15 cellular contexts compared by ENCODE assay signal in the genomic region with DNA sequence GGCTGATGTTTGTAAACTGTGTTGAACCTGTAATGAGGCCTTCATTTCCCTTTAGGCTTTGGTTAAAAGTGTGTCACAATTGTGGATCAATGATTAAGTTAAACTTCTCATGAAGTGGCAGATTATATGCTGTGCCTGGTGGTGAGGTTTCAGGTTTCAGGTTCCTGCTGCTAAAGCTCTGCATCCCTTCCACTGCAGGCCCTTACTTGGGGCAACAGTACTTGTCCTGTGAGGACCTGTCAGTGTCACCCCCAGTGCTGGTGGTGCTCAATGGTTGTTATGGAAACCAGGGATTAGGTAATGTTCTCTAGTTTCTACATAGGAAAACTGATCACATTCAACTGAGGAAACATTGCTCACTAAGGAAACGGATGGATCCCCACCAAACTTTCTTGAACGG. TPM values are rescaled to one million over a fixed set of nuclear protein-coding genes. Genes with fewer than 3 reads are reported as not detected.
DNase-seq lines count a peak whose midpoint lies in the region; ATAC-seq and TF ChIP-seq lines count a peak whose summit lies in the region.
"Had no signal": no experiment of that assay in that cellular context is flagged by ENCODE, and none has a peak within 500 bp of the region (broad histone marks: within the 10 kb centered on the region; RNA-seq: fewer than 3 reads in every experiment).

No MANE protein-coding gene starts in this region.

- WGBS in GM23248 (ENCODE audit: low coverage in 1 of 2, low lambda C conversion rate in 2 of 2, missing lambda C conversion rate in 2 of 2), 2 experiments: 54 to 69% methylated on average over 2 of the region's 2 CpGs

- H3K9me3 ChIP-seq in HEK293 (ENCODE audit: control insufficient read depth, insufficient read depth, low read depth, low read length) (no peaks in the 10 kb centered on the region), neural progenitor cell (ENCODE audit: low read depth) (no peaks in the 10 kb centered on the region), GM23248 (ENCODE audit: low read depth) (no peaks in the 10 kb centered on the region)

- DNase-seq in NCI-H748 (lab: John Stamatoyannopoulos, UW; ENCODE audit: unreplicated experiment) (peak; percentile 16), NCI-H748 treated with DMSO at 0.1 percent for 48 hours (lab: John Stamatoyannopoulos, UW) (no peak), WTC11 (ENCODE audit: low spot score) (no peak), neural progenitor cell (ENCODE audit: low spot score) (peak; percentile 21), RPMI8226 (no peak), GM23248 (no peak)
- DNase-seq: 8988T; CD4-positive, alpha-beta memory T cell; DMS153; DMS79; GDM1; H9 had no signal

- H2AFZ ChIP-seq in neural progenitor cell (replicated peaks): no peak overlapping the region
- no peak overlapping the region for H2AFZ ChIP-seq in GM23248

- H3K9me2 ChIP-seq in GM23248 (ENCODE audit: insufficient read depth): no peaks in the 10 kb centered on the region

- POLR2A ChIA-PET in HEK293 (lab: Yijun Ruan, JAX) (no interaction called here), WTC11 (lab: Charles Lee) (no interaction called here)

- no peak overlapping the region for H3K9ac ChIP-seq in neural progenitor cell
- H3K9ac ChIP-seq in GM23248: no peak overlapping the region
- H3K9ac ChIP-seq: BLaER1 had no signal

- H3K36me3 Mint-ChIP-seq in WTC11 (no peaks in the 10 kb centered on the region), neural progenitor cell (no peaks in the 10 kb centered on the region)
- H3K36me3 Mint-ChIP-seq: CD14-positive monocyte; CD4-positive, alpha-beta memory T cell had no signal

- H3K4me2 ChIP-seq in neural progenitor cell (no peak overlapping the region), GM23248 (ENCODE audit: unreplicated experiment) (no peak overlapping the region)
- H3K4me2 ChIP-seq: BLaER1 had no signal

- in situ Hi-C loops in GM23248 (cut with MboI): no loop called here

- H3K79me2 ChIP-seq in neural progenitor cell (ENCODE audit: low read depth) (no peaks in the 10 kb centered on the region), GM23248 (ENCODE audit: insufficient read depth) (no peaks in the 10 kb centered on the region)

- TF ChIP-seq CTCF in HEK293 (tag by site-specific recombination; IDR thresholded peaks at IDR 0.05) (no peak), WTC11 (IDR thresholded peaks at IDR 0.05) (no peak), neural progenitor cell (IDR thresholded peaks at IDR 0.05) (no peak)

- H3F3A ChIP-seq in neural progenitor cell (ENCODE audit: low read depth) (no peaks in the 10 kb centered on the region), GM23248 (ENCODE audit: insufficient read depth) (no peaks in the 10 kb centered on the region)

- no peaks in the 10 kb centered on the region for H3K4me1 ChIP-seq in HEK293 (ENCODE audit: control insufficient read depth, insufficient read depth, low read length)
- H3K4me1 ChIP-seq in neural progenitor cell: peaks cover 10% of the 10 kb centered on the region
- H3K4me1 ChIP-seq in GM23248 (ENCODE audit: insufficient read depth): no peaks in the 10 kb centered on the region
- H3K4me1 ChIP-seq: BLaER1 had no signal

- peak; percentile 54 for ATAC-seq in WTC11

- H3K4me3 ChIP-seq in HEK293 (ENCODE audit: low read depth, low read length) (no peak overlapping the region), neural progenitor cell (no peak overlapping the region), GM23248 (no peak overlapping the region)
- H3K4me3 ChIP-seq: BLaER1 had no signal

- H3K9me3 Mint-ChIP-seq in WTC11: peaks cover 8% of the 10 kb centered on the region
- H3K9me3 Mint-ChIP-seq in neural progenitor cell: no peaks in the 10 kb centered on the region

- H3K36me3 ChIP-seq in HEK293 (ENCODE audit: control insufficient read depth in 2 of 2, insufficient read depth in 1 of 2, low read length in 2 of 2) (no peaks in the 10 kb centered on the region), neural progenitor cell (no peaks in the 10 kb centered on the region), GM23248 (ENCODE audit: low read depth) (no peaks in the 10 kb centered on the region)
- H3K36me3 ChIP-seq: BLaER1 had no signal

- H4K20me1 ChIP-seq in neural progenitor cell (ENCODE audit: low read depth): no peaks in the 10 kb centered on the region
- no peaks in the 10 kb centered on the region for H4K20me1 ChIP-seq in GM23248 (ENCODE audit: insufficient read depth)
- H4K20me1 ChIP-seq: BLaER1 had no signal

- H3K4me1 Mint-ChIP-seq in WTC11 (peaks cover 7% of the 10 kb centered on the region), neural progenitor cell (peaks cover 9% of the 10 kb centered on the region)
- H3K4me1 Mint-ChIP-seq: CD4-positive, alpha-beta memory T cell had no signal

- H3K27ac ChIP-seq in HEK293 (ENCODE audit: extremely low read depth, low read depth, low read length): no peak overlapping the region
- no peak overlapping the region for H3K27ac ChIP-seq in neural progenitor cell
- H3K27ac ChIP-seq in GM23248: no peak overlapping the region
- H3K27ac ChIP-seq: BLaER1 had no signal

- peaks cover 68% of the 10 kb centered on the region for H3K27me3 ChIP-seq in neural progenitor cell
- peaks cover 86% of the 10 kb centered on the region for H3K27me3 ChIP-seq in GM23248 (replicated peaks; ENCODE audit: insufficient read depth)
- H3K27me3 ChIP-seq: BLaER1 had no signal

- no peak overlapping the region for H3K4me3 Mint-ChIP-seq in WTC11
- no peak overlapping the region for H3K4me3 Mint-ChIP-seq in neural progenitor cell
- H3K4me3 Mint-ChIP-seq: CD14-positive monocyte; CD4-positive, alpha-beta memory T cell; H9 had no signal

- peaks cover 46% of the 10 kb centered on the region for H3K27me3 Mint-ChIP-seq in WTC11 (ENCODE audit: low read depth)
- peaks cover 19% of the 10 kb centered on the region for H3K27me3 Mint-ChIP-seq in neural progenitor cell (ENCODE audit: insufficient read depth, low read depth)

- CTCF ChIA-PET in HEK293 (lab: Yijun Ruan, JAX) (interaction anchor here (0.8 to 1.5 kb wide), 3 partner anchors 12 to 145 kb away, joined by 3 read pairs; no protein-coding TSS in a partner anchor), WTC11 (lab: Charles Lee) (interaction anchor here (0.8 to 2.8 kb wide), 4 partner anchors 34 to 260 kb away, joined by 3 to 13 read pairs (median 4); no protein-coding TSS in a partner anchor)

- H3K27ac Mint-ChIP-seq in WTC11 (no peak overlapping the region), neural progenitor cell (no peak overlapping the region)
- H3K27ac Mint-ChIP-seq: CD14-positive monocyte; CD4-positive, alpha-beta memory T cell; H9 had no signal

TF ChIP-seq in HEK293, 187 proteins besides CTCF, POLR2A, EP300 and RAD21 (continues in another document):
- TF ChIP-seq, protein P1, sequence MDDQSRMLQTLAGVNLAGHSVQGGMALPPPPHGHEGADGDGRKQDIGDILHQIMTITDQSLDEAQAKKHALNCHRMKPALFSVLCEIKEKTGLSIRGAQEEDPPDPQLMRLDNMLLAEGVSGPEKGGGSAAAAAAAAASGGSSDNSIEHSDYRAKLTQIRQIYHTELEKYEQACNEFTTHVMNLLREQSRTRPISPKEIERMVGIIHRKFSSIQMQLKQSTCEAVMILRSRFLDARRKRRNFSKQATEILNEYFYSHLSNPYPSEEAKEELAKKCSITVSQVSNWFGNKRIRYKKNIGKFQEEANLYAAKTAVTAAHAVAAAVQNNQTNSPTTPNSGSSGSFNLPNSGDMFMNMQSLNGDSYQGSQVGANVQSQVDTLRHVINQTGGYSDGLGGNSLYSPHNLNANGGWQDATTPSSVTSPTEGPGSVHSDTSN (CRISPR knock-in tag; IDR thresholded peaks at IDR 0.05): no peak

TF ChIP-seq in WTC11, 78 proteins besides CTCF, POLR2A, EP300 and RAD21 (continues in another document):
- TF ChIP-seq, protein P2, sequence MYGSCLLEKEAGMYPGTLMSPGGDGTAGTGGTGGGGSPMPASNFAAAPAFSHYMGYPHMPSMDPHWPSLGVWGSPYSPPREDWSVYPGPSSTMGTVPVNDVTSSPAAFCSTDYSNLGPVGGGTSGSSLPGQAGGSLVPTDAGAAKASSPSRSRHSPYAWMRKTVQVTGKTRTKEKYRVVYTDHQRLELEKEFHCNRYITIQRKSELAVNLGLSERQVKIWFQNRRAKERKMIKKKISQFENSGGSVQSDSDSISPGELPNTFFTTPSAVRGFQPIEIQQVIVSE (CRISPR knock-in tag; IDR thresholded peaks at IDR 0.05; ENCODE audit: borderline replicate concordance): no peak
- no peak for TF ChIP-seq KAT7 (CRISPR knock-in tag; IDR thresholded peaks at IDR 0.05; ENCODE audit: borderline replicate concordance)
- TF ChIP-seq, protein P3, sequence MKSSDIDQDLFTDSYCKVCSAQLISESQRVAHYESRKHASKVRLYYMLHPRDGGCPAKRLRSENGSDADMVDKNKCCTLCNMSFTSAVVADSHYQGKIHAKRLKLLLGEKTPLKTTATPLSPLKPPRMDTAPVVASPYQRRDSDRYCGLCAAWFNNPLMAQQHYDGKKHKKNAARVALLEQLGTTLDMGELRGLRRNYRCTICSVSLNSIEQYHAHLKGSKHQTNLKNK (CRISPR knock-in tag; IDR thresholded peaks at IDR 0.05): no peak
- no peak for TF ChIP-seq EMX1 (CRISPR knock-in tag; IDR thresholded peaks at IDR 0.05)
- no peak for TF ChIP-seq ZNF423 (CRISPR knock-in tag; IDR thresholded peaks at IDR 0.05)
- TF ChIP-seq ZNF396 (CRISPR knock-in tag; IDR thresholded peaks at IDR 0.05; ENCODE audit: borderline replicate concordance): no peak
- TF ChIP-seq ATF1 (CRISPR knock-in tag; IDR thresholded peaks at IDR 0.05): no peak
- TF ChIP-seq JAZF1 (CRISPR knock-in tag; IDR thresholded peaks at IDR 0.05): no peak
- TF ChIP-seq ZNF138 (CRISPR knock-in tag; conservative IDR thresholded peaks at IDR 0.05): no peak
- TF ChIP-seq CREB1 (CRISPR knock-in tag; IDR thresholded peaks at IDR 0.05): no peak
- TF ChIP-seq MYBL2 (CRISPR knock-in tag; IDR thresholded peaks at IDR 0.05): no peak

RNA-seq across cellular contexts. Expression of a gene that starts 18.5 kb away (rescaled TPM):
- total RNA-seq in WTC11 (2021): 64.1 to 75.5 TPM (median 72.8 TPM) in 3 replicates
- total RNA-seq in neural progenitor cell (ENCODE audit: low replicate concordance): 38.0 and 89.6 TPM in 2 replicates
- 40.2 and 45.8 TPM in 2 replicates for total RNA-seq in GM23248 (2014; rRNA removed; shearing (Covaris generic))
- polyA plus RNA-seq in GM23248 (2016; fragmentation: Nextera tagmentation; extraction: Ambion mirVana): 63.4 and 67.2 TPM in 2 replicates

RNA-seq across cellular contexts. Expression of a gene that starts 36.7 kb away (rescaled TPM):
- 22.7 to 24.9 TPM (median 24.0 TPM) in 3 replicates for total RNA-seq in WTC11 (2021)
- 11.0 and 21.2 TPM in 2 replicates for total RNA-seq in neural progenitor cell (ENCODE audit: low replicate concordance)
- 9.6 and 29.1 TPM in 2 replicates for total RNA-seq in GM23248 (2014; rRNA removed; shearing (Covaris generic))
- 9.3 and 9.7 TPM in 2 replicates for polyA plus RNA-seq in GM23248 (2016; fragmentation: Nextera tagmentation; extraction: Ambion mirVana)

Comparison
In these comparisons a context has a peak if more than half of its experiments do, and no peak if none do; other contexts are left out.
1. DNase-seq: peak in NCI-H748 (single experiment) and neural progenitor cell (single experiment); none in NCI-H748 treated with DMSO at 0.1 percent for 48 hours (single experiment), WTC11 (single experiment), RPMI8226 (single experiment) and GM23248 (single experiment).